28 cellular contexts compared by ENCODE assay signal in genomic region chr10:8144496-8144895, GRCh38.
"Had no signal": no experiment of that assay in that cellular context is flagged by ENCODE, and none has a peak within 500 bp of the region (broad histone marks: within the 10 kb centered on the region; RNA-seq: fewer than 3 reads in every experiment).

No MANE protein-coding gene starts in this region.

- H3K4me1 Mint-ChIP-seq: immature natural killer cell; memory B cell; nephron; stimulated activated memory B cell treated with anti-CD40 and anti-IgM and Interleukin-4, amounts not matched to agents 10 μg/mL and 1 μg/mL and 100 μg/mL, for 72 hours had no signal

- H3K9me3 Mint-ChIP-seq: effector memory CD8-positive, alpha-beta T cell; immature natural killer cell; memory B cell; nephron; stimulated activated memory B cell treated with anti-CD40 and anti-IgM and Interleukin-4, amounts not matched to agents 10 μg/mL and 1 μg/mL and 100 μg/mL, for 72 hours; stimulated activated naive CD8-positive, alpha-beta T cell treated with anti-CD3 and anti-CD28 coated beads, Interleukin-15, Interleukin-2, amounts not matched to agents 100 ng/mL and 50 ng/mL, for 24 hours had no signal

- H3K36me3 Mint-ChIP-seq: immature natural killer cell; memory B cell; stimulated activated memory B cell treated with anti-CD40 and anti-IgM and Interleukin-4, amounts not matched to agents 10 μg/mL and 1 μg/mL and 100 μg/mL, for 72 hours had no signal

- ATAC-seq: effector memory CD8-positive, alpha-beta T cell; gastroesophageal sphincter; left cardiac atrium; lower lobe of right lung; pancreas; psoas muscle; sciatic nerve; stimulated activated memory B cell treated with anti-CD40 and anti-IgM and Interleukin-4, amounts not matched to agents 10 μg/mL and 1 μg/mL and 100 μg/mL, for 72 hours; upper lobe of right lung had no signal

- H3K4me1 ChIP-seq: esophagus muscularis mucosa, gastroesophageal sphincter, left ventricle myocardium inferior, lower lobe of right lung, pancreas, psoas muscle, testis, tibial nerve, upper lobe of right lung had no signal

- H3K4me3 ChIP-seq: esophagus muscularis mucosa, gastroesophageal sphincter, left ventricle myocardium inferior, lower lobe of right lung, pancreas, psoas muscle, spleen, testis, tibial nerve, upper lobe of right lung, vagina had no signal

- H3K4me3 Mint-ChIP-seq: effector memory CD8-positive, alpha-beta T cell; immature natural killer cell; memory B cell; nephron; stimulated activated memory B cell treated with anti-CD40 and anti-IgM and Interleukin-4, amounts not matched to agents 10 μg/mL and 1 μg/mL and 100 μg/mL, for 72 hours; stimulated activated naive CD8-positive, alpha-beta T cell treated with anti-CD3 and anti-CD28 coated beads, Interleukin-15, Interleukin-2, amounts not matched to agents 100 ng/mL and 50 ng/mL, for 24 hours had no signal

- H3K36me3 ChIP-seq: esophagus muscularis mucosa, gastroesophageal sphincter, left ventricle myocardium inferior, lower lobe of right lung, pancreas, spleen, tibial nerve, upper lobe of right lung, vagina had no signal

- H3K27me3 ChIP-seq: testis, tibial nerve, upper lobe of right lung, vagina had no signal

- H3K9me3 ChIP-seq: esophagus muscularis mucosa, gastroesophageal sphincter, left ventricle myocardium inferior, lower lobe of right lung, pancreas, psoas muscle, spleen, testis, tibial nerve, upper lobe of right lung, vagina had no signal

- DNase-seq: effector memory CD8-positive, alpha-beta T cell; foreskin fibroblast; glutamatergic neuron; immature natural killer cell; kidney; left cardiac atrium; left ventricle myocardium inferior; lower lobe of right lung; midbrain; occipital lobe; pancreas; psoas muscle; spleen; stimulated activated CD4-positive, alpha-beta T cell treated with anti-CD3 and anti-CD28 coated beads, Interleukin-15, amount 100 ng/mL, for 24 hours; stimulated activated CD4-positive, alpha-beta T cell treated with anti-CD3 and anti-CD28 coated beads, Interleukin-1b, Interleukin-23, amount 100 ng/mL, for 48 hours; stimulated activated CD4-positive, alpha-beta T cell treated with anti-CD3 and anti-CD28 coated beads, Interleukin-4, amount 100 ng/mL, for 24 hours; testis; upper lobe of right lung had no signal

- H3K27ac ChIP-seq: epithelial cell of prostate, esophagus muscularis mucosa, gastroesophageal sphincter, left ventricle myocardium inferior, lower lobe of right lung, pancreas, psoas muscle, spleen, testis, tibial nerve, upper lobe of right lung, vagina had no signal
